In genomic region chr5:160970605-160971191, GRCh38 we compare ENCODE assay signal across 10 cellular contexts.
DNase-seq lines count a peak whose midpoint lies in the region; ATAC-seq and TF ChIP-seq lines count a peak whose summit lies in the region.
"Had no signal": no experiment of that assay in that cellular context is flagged by ENCODE, and none has a peak within 500 bp of the region (broad histone marks: within the 10 kb centered on the region; RNA-seq: fewer than 3 reads in every experiment).

No MANE protein-coding gene starts in this region.

- no peaks in the 10 kb centered on the region for H3K9me3 ChIP-seq in DND-41 (ENCODE audit: insufficient read depth, low read length, severe bottlenecking)
- H3K9me3 ChIP-seq: mucosa of descending colon had no signal

- H3K36me3 ChIP-seq in DND-41 (ENCODE audit: insufficient read depth, low read length) = no peaks in the 10 kb centered on the region

- H3K4me3 Mint-ChIP-seq in glutamatergic neuron (ENCODE audit: unreplicated experiment) = no peak overlapping the region

- TF ChIP-seq CTCF in DND-41 (IDR thresholded peaks at IDR 0.05; ENCODE audit: borderline replicate concordance, extremely low read depth, low read length, poor library complexity, severe bottlenecking) (peak; percentile 38), glutamatergic neuron (IDR thresholded peaks at IDR 0.05; ENCODE audit: partially characterized antibody, unreplicated experiment) (peak; percentile 62)

- no peak overlapping the region for H3K4me2 ChIP-seq in DND-41 (ENCODE audit: insufficient read depth, low read length)

- H3K27ac ChIP-seq in DND-41 (ENCODE audit: low read length) = no peak overlapping the region

- no peaks in the 10 kb centered on the region for H3K27me3 ChIP-seq in DND-41 (ENCODE audit: insufficient read depth, low read length, poor library complexity)

- peaks cover 2% of the 10 kb centered on the region for H3K27me3 Mint-ChIP-seq in glutamatergic neuron (ENCODE audit: unreplicated experiment)

- peaks cover 22% of the 10 kb centered on the region for H3K4me1 Mint-ChIP-seq in glutamatergic neuron (ENCODE audit: low read depth, unreplicated experiment)

- H3K9ac ChIP-seq in DND-41 (ENCODE audit: low read depth, low read length) = no peak overlapping the region

- no peaks in the 10 kb centered on the region for H3K79me2 ChIP-seq in DND-41 (ENCODE audit: insufficient read depth, low read length)

- DNase-seq in DND-41 (no peak), NCI-H82 treated with DMSO at 0.1 percent for 48 hours (lab: John Stamatoyannopoulos, UW; ENCODE audit: unreplicated experiment) (peak; percentile 22), glutamatergic neuron (no peak), sciatic nerve (ENCODE audit: low spot score) (no peak), left lobe of liver (ENCODE audit: low spot score) (no peak)
- no peak for DNase-seq in effector CD4-positive, alpha-beta T cell
- DNase-seq: mucosa of descending colon; stimulated activated CD8-positive, alpha-beta memory T cell treated with anti-CD3 and anti-CD28 coated beads, Interleukin-4, amount 100 ng/mL, for 48 hours had no signal

- H4K20me1 ChIP-seq in DND-41 (ENCODE audit: insufficient read depth, low read length) = no peaks in the 10 kb centered on the region

- H3K4me3 ChIP-seq in DND-41 (ENCODE audit: low read depth in 1 of 2, low read length in 2 of 2) = no peak overlapping the region
- H3K4me3 ChIP-seq: mucosa of descending colon had no signal

- no peaks in the 10 kb centered on the region for H3K4me1 ChIP-seq in DND-41 (ENCODE audit: insufficient read depth, low read length)

- H2AFZ ChIP-seq in DND-41 (ENCODE audit: low read depth, low read length) = no peak overlapping the region

- intact Hi-C loops in sciatic nerve (cut with DNase I) = no loop called here

- ATAC-seq in DND-41 (ENCODE audit: insufficient read depth, low read depth) = no peak
- peak; percentile 55 for ATAC-seq in GM21786 (IDR thresholded peaks at IDR 0.05; ENCODE audit: unreplicated experiment)
- no peak for ATAC-seq in sciatic nerve
- no peak for ATAC-seq in left lobe of liver
- ATAC-seq in HG02642 (IDR thresholded peaks at IDR 0.05; ENCODE audit: poor library complexity, unreplicated experiment) = no peak
- ATAC-seq: mucosa of descending colon had no signal

- no peaks in the 10 kb centered on the region for H3K36me3 Mint-ChIP-seq in glutamatergic neuron (ENCODE audit: unreplicated experiment)

- no peak overlapping the region for H3K27ac Mint-ChIP-seq in glutamatergic neuron (ENCODE audit: unreplicated experiment)

- H3K9me3 Mint-ChIP-seq in glutamatergic neuron (ENCODE audit: unreplicated experiment) = peaks cover 4% of the 10 kb centered on the region
